26 cellular contexts compared by ENCODE assay signal in genomic region chr7:130301606-130302005, GRCh38. TPM values are rescaled to one million over a fixed set of nuclear protein-coding genes. Genes with fewer than 3 reads are reported as not detected.
A peak's percentile ranks its signal among the peaks of the same experiment; 100 is the strongest.
DNase-seq lines count a peak whose midpoint lies in the region; ATAC-seq, FAIRE-seq and TF ChIP-seq lines count a peak whose summit lies in the region.
"Had no signal": no experiment of that assay in that cellular context is flagged by ENCODE, and none has a peak within 500 bp of the region (broad histone marks: within the 10 kb centered on the region; RNA-seq: fewer than 3 reads in every experiment).

No MANE protein-coding gene starts in this region.

- dilution Hi-C loops in IMR-90 (cut with HindIII; ENCODE audit: low sequenced_read_pairs, unreplicated experiment): no loop called here

- ATAC-seq in IMR-90 (ENCODE audit: low read depth): no peak
- no peak for ATAC-seq in GM21360 (IDR thresholded peaks at IDR 0.05; ENCODE audit: unreplicated experiment)

- H4K91ac ChIP-seq in IMR-90 (ENCODE audit: insufficient read depth, low read depth, low read length): no peak overlapping the region

- no peak overlapping the region for H3K18ac ChIP-seq in IMR-90 (ENCODE audit: low read depth, low read length)

- no peak overlapping the region for H3K4me2 ChIP-seq in IMR-90 (ENCODE audit: low read depth, low read length)
- H3K4me2 ChIP-seq: BLaER1 treated with 17β-estradiol and CSF1 and Interleukin-3, amounts not matched to agents 10 nM and 100 nM had no signal

- no peak overlapping the region for H3K23ac ChIP-seq in IMR-90 (ENCODE audit: low read depth, low read length)

- no peaks in the 10 kb centered on the region for H3K9me3 ChIP-seq in IMR-90 (ENCODE audit: control insufficient read depth, insufficient read depth, low read length)
- H3K9me3 ChIP-seq: BE2C, HAP-1 had no signal

- H3K27me3 ChIP-seq in IMR-90 (ENCODE audit: control insufficient read depth, insufficient read depth, low read length): no peaks in the 10 kb centered on the region
- H3K27me3 ChIP-seq: BE2C; BLaER1 treated with 17β-estradiol and CSF1 and Interleukin-3, amounts not matched to agents 10 nM and 100 nM had no signal

- H2AK9ac ChIP-seq in IMR-90 (replicated peaks; ENCODE audit: low read depth, low read length, poor library complexity): no peak overlapping the region

- H3K79me1 ChIP-seq in IMR-90 (ENCODE audit: low read depth in 1 of 2, low read length in 2 of 2): no peaks in the 10 kb centered on the region

- no peak for TF ChIP-seq POLR2A in IMR-90 (IDR thresholded peaks at IDR 0.05; ENCODE audit: low read depth, low read length)

- H3K9me3 Mint-ChIP-seq in nephron: no peaks in the 10 kb centered on the region
- H3K9me3 Mint-ChIP-seq in activated naive CD4-positive, alpha-beta T cell treated with anti-CD3 and anti-CD28 coated beads for 36 hours: no peaks in the 10 kb centered on the region
- H3K9me3 Mint-ChIP-seq: CD14-positive monocyte; CD4-positive, alpha-beta T cell; HFFc6 had no signal

- no peak overlapping the region for H4K5ac ChIP-seq in IMR-90 (ENCODE audit: low read depth, low read length)

- H3K27ac ChIP-seq in IMR-90 (ENCODE audit: insufficient read depth, low read length): no peak overlapping the region
- H3K27ac ChIP-seq: 22Rv1; BLaER1 treated with 17β-estradiol and CSF1 and Interleukin-3, amounts not matched to agents 10 nM and 100 nM had no signal

- H2BK15ac ChIP-seq in IMR-90 (ENCODE audit: low read depth, low read length): no peak overlapping the region

- FAIRE-seq in endometrium (lab: Jason Lieb, UNC): peak; percentile 54
- FAIRE-seq: A204.1, GM12891, GM18507, H54 had no signal

- H3K9me1 ChIP-seq in IMR-90 (ENCODE audit: insufficient read depth, low read length): no peaks in the 10 kb centered on the region; the same call in 1 of the 2 replicates

- H3K56ac ChIP-seq in IMR-90 (ENCODE audit: extremely low read depth, insufficient read depth, low read length): no peak overlapping the region

- no peak overlapping the region for H2AFZ ChIP-seq in IMR-90 (replicated peaks; ENCODE audit: low read length, poor library complexity)

- intact Hi-C loops in IMR-90 (cut with micrococcal nuclease): no loop called here
- intact Hi-C loops in activated naive CD4-positive, alpha-beta T cell treated with anti-CD3 and anti-CD28 coated beads for 36 hours (cut with micrococcal nuclease): no loop called here

- no TSS peak for BruUV-seq in IMR-90 (replicated peaks; lab: Mats Ljungman, UMichigan)

- POLR2A ChIA-PET in IMR-90 (lab: Charles Lee; ENCODE audit: unreplicated experiment): no interaction called here

- H3K36me3 ChIP-seq in IMR-90 (ENCODE audit: control insufficient read depth, insufficient read depth, low read length): peaks cover 2% of the 10 kb centered on the region; the same call in 1 of the 2 replicates
- H3K36me3 ChIP-seq: BE2C; BLaER1 treated with 17β-estradiol and CSF1 and Interleukin-3, amounts not matched to agents 10 nM and 100 nM; HAP-1 had no signal

- no peak overlapping the region for H3K9ac ChIP-seq in IMR-90 (ENCODE audit: low read depth, low read length)
- H3K9ac ChIP-seq: BLaER1 treated with 17β-estradiol and CSF1 and Interleukin-3, amounts not matched to agents 10 nM and 100 nM had no signal

- H3K4me1 ChIP-seq in IMR-90 (ENCODE audit: control insufficient read depth, insufficient read depth, low read length): peaks cover 2% of the 10 kb centered on the region
- H3K4me1 ChIP-seq: BE2C, HAP-1 had no signal

- H3K4me3 ChIP-seq in IMR-90 (ENCODE audit: insufficient read depth, low read depth, low read length): no peak overlapping the region
- H3K4me3 ChIP-seq: BLaER1 treated with 17β-estradiol and CSF1 and Interleukin-3, amounts not matched to agents 10 nM and 100 nM; HAP-1 had no signal

- no peak overlapping the region for H2BK5ac ChIP-seq in IMR-90 (ENCODE audit: low read depth, low read length, poor library complexity, severe bottlenecking)

- CTCF ChIA-PET in IMR-90 (lab: Yijun Ruan, JAX): interaction anchor here (1.6 kb wide), 1 partner anchor 9 kb away, joined by 3 read pairs; the partner anchor contains the start of gene CPA4
- CTCF ChIA-PET in activated naive CD4-positive, alpha-beta T cell treated with anti-CD3 and anti-CD28 coated beads for 36 hours (lab: Charles Lee): interaction anchor here (0.6 kb wide), 1 partner anchor 214 kb away, joined by 5 read pairs; no protein-coding TSS in a partner anchor

- TF ChIP-seq CTCF in IMR-90 (conservative IDR thresholded peaks at IDR 0.05; ENCODE audit: low read depth, low read length) (no peak), nephron (IDR thresholded peaks at IDR 0.05; ENCODE audit: unreplicated experiment in 3 of 3) (no peak)

- no peak overlapping the region for H2BK120ac ChIP-seq in IMR-90 (ENCODE audit: low read depth, low read length)

- H4K8ac ChIP-seq in IMR-90 (ENCODE audit: low read depth in 2 of 2, low read length in 2 of 2): no peak overlapping the region

- 96% methylated on average over 2 of the region's 6 CpGs; no CpG with 5 or more reads in 1 of the 2 experiments for WGBS in IMR-90 (ENCODE audit: extremely low coverage in 2 of 2, insufficient read length in 1 of 2), 2 experiments

- no peak overlapping the region for H3K14ac ChIP-seq in IMR-90 (replicated peaks; ENCODE audit: low read depth, low read length)

- no peaks in the 10 kb centered on the region for H3K27me3 Mint-ChIP-seq in nephron (ENCODE audit: low read depth)
- no peaks in the 10 kb centered on the region for H3K27me3 Mint-ChIP-seq in activated naive CD4-positive, alpha-beta T cell treated with anti-CD3 and anti-CD28 coated beads for 36 hours (ENCODE audit: low read depth)
- H3K27me3 Mint-ChIP-seq: CD4-positive, alpha-beta T cell had no signal

- H3K4ac ChIP-seq in IMR-90 (ENCODE audit: low read depth, low read length): no peak overlapping the region; the same call in 1 of the 2 replicates

- H2AK5ac ChIP-seq in IMR-90 (ENCODE audit: low read depth, low read length): 0 out of 2 replicates have a peak overlapping the region, but pooled peaks have one; percentile 3

- no peaks in the 10 kb centered on the region for H3K36me3 Mint-ChIP-seq in nephron (ENCODE audit: low read depth)
- H3K36me3 Mint-ChIP-seq in activated naive CD4-positive, alpha-beta T cell treated with anti-CD3 and anti-CD28 coated beads for 36 hours (ENCODE audit: low read depth): no peaks in the 10 kb centered on the region
- H3K36me3 Mint-ChIP-seq: CD14-positive monocyte had no signal

- H2BK20ac ChIP-seq in IMR-90 (ENCODE audit: low read depth, low read length): no peak overlapping the region; the same call in 1 of the 2 replicates

- H3K27ac Mint-ChIP-seq in nephron: peak overlapping the region; percentile 88 to 93 (median 90)
- H3K27ac Mint-ChIP-seq in activated naive CD4-positive, alpha-beta T cell treated with anti-CD3 and anti-CD28 coated beads for 36 hours: no peak overlapping the region
- H3K27ac Mint-ChIP-seq: CD4-positive, alpha-beta T cell; HFFc6 had no signal

- no peak for TF ChIP-seq RAD21 in IMR-90 (IDR thresholded peaks at IDR 0.05; ENCODE audit: low read length)

- no peaks in the 10 kb centered on the region for H4K20me1 ChIP-seq in IMR-90 (ENCODE audit: insufficient read depth, low read length)
- H4K20me1 ChIP-seq: BLaER1 treated with 17β-estradiol and CSF1 and Interleukin-3, amounts not matched to agents 10 nM and 100 nM had no signal

- no peak for DNase-seq in IMR-90
- peak; percentile 61 for DNase-seq in left kidney (ENCODE audit: low read depth, low spot score)
- no peak for DNase-seq in RKO (ENCODE audit: low spot score)
- no peak for DNase-seq in activated naive CD4-positive, alpha-beta T cell treated with anti-CD3 and anti-CD28 coated beads for 36 hours
- DNase-seq: AML-193; BE2C; Calu3; CD4-positive, alpha-beta T cell; COR-L47; DMS53; DMS79 treated with DMSO at 0.1 percent for 48 hours; GF-D8; GOT3; HFFc6 had no signal

- in situ Hi-C loops in IMR-90 (cut with MboI; ENCODE audit: low sequenced_read_pairs): no loop called here

- no peak overlapping the region for H3K4me3 Mint-ChIP-seq in nephron
- H3K4me3 Mint-ChIP-seq in activated naive CD4-positive, alpha-beta T cell treated with anti-CD3 and anti-CD28 coated beads for 36 hours: no peak overlapping the region
- H3K4me3 Mint-ChIP-seq: CD14-positive monocyte; CD4-positive, alpha-beta T cell; HFFc6 had no signal

- peaks cover 67% of the 10 kb centered on the region for H3K4me1 Mint-ChIP-seq in nephron
- H3K4me1 Mint-ChIP-seq in activated naive CD4-positive, alpha-beta T cell treated with anti-CD3 and anti-CD28 coated beads for 36 hours (ENCODE audit: low read depth): no peaks in the 10 kb centered on the region
- H3K4me1 Mint-ChIP-seq: CD14-positive monocyte had no signal

TF ChIP-seq in IMR-90, 13 proteins besides CTCF, POLR2A, EP300 and RAD21 (continues in another document):
- TF ChIP-seq USF2 (IDR thresholded peaks at IDR 0.05; ENCODE audit: low read depth, low read length) (no peak), CEBPB (IDR thresholded peaks at IDR 0.05; ENCODE audit: low read depth, low read length) (no peak), NFE2L2 (IDR thresholded peaks at IDR 0.05; ENCODE audit: low read depth, low read length) (no peak), CHD1 (IDR thresholded peaks at IDR 0.05; ENCODE audit: low read depth, low read length) (no peak), FOS (IDR thresholded peaks at IDR 0.05; ENCODE audit: low read depth, low read length) (no peak)

RNA-seq across cellular contexts. Expression of gene CPA4, which starts 8.6 kb away (rescaled TPM):
- total RNA-seq in IMR-90 (2012; rRNA removed): 365 and 382 TPM in 2 replicates
- polyA plus RNA-seq in IMR-90 (2012; rRNA removed): 287 and 316 TPM in 2 replicates
- polyA plus RNA-seq in IMR-90 (2012; cell fraction: cytosol; rRNA removed): 231 and 233 TPM in 2 replicates
- 693 and 899 TPM in 2 replicates for polyA plus RNA-seq in IMR-90 (2012; cell fraction: nucleus; rRNA removed; ENCODE audit: low replicate concordance)
- total RNA-seq in activated naive CD4-positive, alpha-beta T cell treated with anti-CD3 and anti-CD28 coated beads for 36 hours: not detected
- total RNA-seq: Calu3; CD4-positive, alpha-beta T cell; G401 had no signal
- polyA plus RNA-seq: CD14-positive monocyte had no signal

RNA-seq across cellular contexts. Expression of gene CPA2, which starts 34.9 kb away (rescaled TPM):
- total RNA-seq in IMR-90 (2012; rRNA removed): not detected in 2 replicates
- polyA plus RNA-seq in IMR-90 (2012; rRNA removed): 0.05 TPM in 1 of 2 replicates, not detected in the other
- polyA plus RNA-seq in IMR-90 (2012; cell fraction: cytosol; rRNA removed): 0.14 TPM in 1 of 2 replicates, not detected in the other
- not detected in 2 replicates for polyA plus RNA-seq in IMR-90 (2012; cell fraction: nucleus; rRNA removed; ENCODE audit: low replicate concordance)
- total RNA-seq in activated naive CD4-positive, alpha-beta T cell treated with anti-CD3 and anti-CD28 coated beads for 36 hours: not detected
- total RNA-seq: Calu3; CD4-positive, alpha-beta T cell; G401; HFFc6 had no signal
- polyA plus RNA-seq: CD14-positive monocyte had no signal

RNA-seq across cellular contexts. Expression of gene CPA5, which starts 43.0 kb away (rescaled TPM):
- total RNA-seq in IMR-90 (2012; rRNA removed): under 0.01 TPM in 1 of 2 replicates, not detected in the other
- polyA plus RNA-seq in IMR-90 (2012; rRNA removed): 0.53 and 0.86 TPM in 2 replicates
- polyA plus RNA-seq in IMR-90 (2012; cell fraction: cytosol; rRNA removed): 0.32 and 0.45 TPM in 2 replicates
- 0.72 and 0.95 TPM in 2 replicates for polyA plus RNA-seq in IMR-90 (2012; cell fraction: nucleus; rRNA removed; ENCODE audit: low replicate concordance)
- total RNA-seq in activated naive CD4-positive, alpha-beta T cell treated with anti-CD3 and anti-CD28 coated beads for 36 hours: under 1 TPM; 0.74 to 0.88 TPM
- total RNA-seq: Calu3; CD4-positive, alpha-beta T cell; G401; HFFc6 had no signal
- polyA plus RNA-seq: CD14-positive monocyte had no signal

Comparison
In these comparisons a context has a peak if more than half of its experiments do, and no peak if none do; other contexts are left out.
1. RNA of gene CPA4, which starts 8.6 kb away (total RNA-seq): 365 to 382 TPM in IMR-90; not detected in activated naive CD4-positive, alpha-beta T cell treated with anti-CD3 and anti-CD28 coated beads for 36 hours; every median in the first group is over 100 times any median in the second.